8 cellular contexts compared by ENCODE assay signal in genomic region chr2:127640082-127641072, GRCh38. TPM values are rescaled to one million over a fixed set of nuclear protein-coding genes. Genes with fewer than 3 reads are reported as not detected.
DNase-seq lines count a peak whose midpoint lies in the region; ATAC-seq, FAIRE-seq and TF ChIP-seq lines count a peak whose summit lies in the region.

No MANE protein-coding gene starts in this region.

- no peak overlapping the region for H3K4me3 ChIP-seq in lower lobe of right lung
- H3K4me3 ChIP-seq in pancreas = no peak overlapping the region

- ATAC-seq in HG03175 (IDR thresholded peaks at IDR 0.05; ENCODE audit: unreplicated experiment) = peak; percentile 50
- ATAC-seq in lower lobe of right lung = no peak
- ATAC-seq in pancreas = no peak

- WGBS in pancreas, 2 donors = 80 to 84% methylated on average over 25 of the region's 25 CpGs

- H3K9me3 ChIP-seq in lower lobe of right lung (no peaks in the 10 kb centered on the region), pancreas (no peaks in the 10 kb centered on the region)

- peak overlapping the region; percentile 49 for H3K4me3 Mint-ChIP-seq in activated T-helper 1 cell treated with anti-CD3 and anti-CD28 coated beads, Interleukin-12 subunit alpha, Interleukin-12 subunit beta, Interleukin-2, Interleukin-4 antibody, amounts not matched to agents 30 ng/mL and 10 ng/mL and 1 ng/mL, durations not matched to agents 14 hours and 24 hours and 36 hours

- DNase-seq in GM12892 (ENCODE audit: insufficient read length) (peak; percentile 76), lower lobe of right lung (no peak), NCI-H226 (no peak), NCI-H446 treated with DMSO at 0.1 percent for 48 hours (lab: John Stamatoyannopoulos, UW) (no peak), NCI-H1417 treated with DMSO at 0.1 percent for 48 hours (lab: John Stamatoyannopoulos, UW) (no peak), pancreas (no peak)
- DNase-seq in activated T-helper 1 cell treated with anti-CD3 and anti-CD28 coated beads, Interleukin-12 subunit alpha, Interleukin-12 subunit beta, Interleukin-2, Interleukin-4 antibody, amounts not matched to agents 30 ng/mL and 10 ng/mL and 1 ng/mL, durations not matched to agents 14 hours and 24 hours and 36 hours (ENCODE audit: low spot score) = no peak

- no peaks in the 10 kb centered on the region for H3K36me3 Mint-ChIP-seq in activated T-helper 1 cell treated with anti-CD3 and anti-CD28 coated beads, Interleukin-12 subunit alpha, Interleukin-12 subunit beta, Interleukin-2, Interleukin-4 antibody, amounts not matched to agents 30 ng/mL and 10 ng/mL and 1 ng/mL, durations not matched to agents 14 hours and 24 hours and 36 hours (ENCODE audit: low read depth)

- H3K36me3 ChIP-seq in lower lobe of right lung (peaks cover 15% of the 10 kb centered on the region), pancreas (no peaks in the 10 kb centered on the region)

- H3K4me1 ChIP-seq in lower lobe of right lung (peaks cover 55% of the 10 kb centered on the region), pancreas (no peaks in the 10 kb centered on the region)

- intact Hi-C loops in activated T-helper 1 cell treated with anti-CD3 and anti-CD28 coated beads, Interleukin-12 subunit alpha, Interleukin-12 subunit beta, Interleukin-2, Interleukin-4 antibody, amounts not matched to agents 30 ng/mL and 10 ng/mL and 1 ng/mL, durations not matched to agents 14 hours and 24 hours and 36 hours (cut with micrococcal nuclease) = loop anchor here (2.0 to 10.0 kb wide), 2 partner anchors 114 to 316 kb away; partner anchors contain the start of gene IWS1
- intact Hi-C loops in lower lobe of right lung (cut with DNase I) (no loop called here), pancreas (cut with DNase I) (no loop called here)

- H3K4me1 Mint-ChIP-seq in activated T-helper 1 cell treated with anti-CD3 and anti-CD28 coated beads, Interleukin-12 subunit alpha, Interleukin-12 subunit beta, Interleukin-2, Interleukin-4 antibody, amounts not matched to agents 30 ng/mL and 10 ng/mL and 1 ng/mL, durations not matched to agents 14 hours and 24 hours and 36 hours (ENCODE audit: low read depth) = peaks cover 7% of the 10 kb centered on the region

- H3K27me3 Mint-ChIP-seq in activated T-helper 1 cell treated with anti-CD3 and anti-CD28 coated beads, Interleukin-12 subunit alpha, Interleukin-12 subunit beta, Interleukin-2, Interleukin-4 antibody, amounts not matched to agents 30 ng/mL and 10 ng/mL and 1 ng/mL, durations not matched to agents 14 hours and 24 hours and 36 hours (ENCODE audit: insufficient read depth) = no peaks in the 10 kb centered on the region

- H3K27ac Mint-ChIP-seq in activated T-helper 1 cell treated with anti-CD3 and anti-CD28 coated beads, Interleukin-12 subunit alpha, Interleukin-12 subunit beta, Interleukin-2, Interleukin-4 antibody, amounts not matched to agents 30 ng/mL and 10 ng/mL and 1 ng/mL, durations not matched to agents 14 hours and 24 hours and 36 hours = peak overlapping the region; percentile 70

- peak; percentile 5 for TF ChIP-seq CTCF in lower lobe of right lung (IDR thresholded peaks at IDR 0.05)
- no peak for TF ChIP-seq CTCF in pancreas (IDR thresholded peaks at IDR 0.05)

- H3K9me3 Mint-ChIP-seq in activated T-helper 1 cell treated with anti-CD3 and anti-CD28 coated beads, Interleukin-12 subunit alpha, Interleukin-12 subunit beta, Interleukin-2, Interleukin-4 antibody, amounts not matched to agents 30 ng/mL and 10 ng/mL and 1 ng/mL, durations not matched to agents 14 hours and 24 hours and 36 hours = no peaks in the 10 kb centered on the region

- H3K27ac ChIP-seq in lower lobe of right lung (peak overlapping the region; percentile 56), pancreas (no peak overlapping the region)

- FAIRE-seq in GM12892 (lab: Jason Lieb, UNC) (no peak), pancreas (lab: Jason Lieb, UNC) (no peak)

- H3K27me3 ChIP-seq in lower lobe of right lung (ENCODE audit: low read depth) = no peaks in the 10 kb centered on the region
- H3K27me3 ChIP-seq in pancreas = no peaks in the 10 kb centered on the region

- no peak for TF ChIP-seq POLR2A in GM12892 (IDR thresholded peaks at IDR 0.05; ENCODE audit: low read depth, low read length)

RNA-seq across cellular contexts. Expression of gene GPR17, which starts 5.6 kb away (rescaled TPM):
- not detected for polyA plus RNA-seq in GM12892 (2012; ENCODE audit: missing spikeins)
- total RNA-seq in activated T-helper 1 cell treated with anti-CD3 and anti-CD28 coated beads, Interleukin-12 subunit alpha, Interleukin-12 subunit beta, Interleukin-2, Interleukin-4 antibody, amounts not matched to agents 30 ng/mL and 10 ng/mL and 1 ng/mL, durations not matched to agents 14 hours and 24 hours and 36 hours = not detected in 2 replicates
- 0.18 TPM for total RNA-seq in lower lobe of right lung
- total RNA-seq in pancreas = not detected
- 1 to 10 TPM in 1 of 2 donors, under 1 TPM in 1; 0.35 to 1.9 TPM for polyA plus RNA-seq in pancreas

RNA-seq across cellular contexts. Expression of gene LIMS2, which starts 35.0 kb away (rescaled TPM):
- polyA plus RNA-seq in GM12892 (2012; ENCODE audit: missing spikeins) = 0.28 TPM
- 4.8 and 5.1 TPM in 2 replicates for total RNA-seq in activated T-helper 1 cell treated with anti-CD3 and anti-CD28 coated beads, Interleukin-12 subunit alpha, Interleukin-12 subunit beta, Interleukin-2, Interleukin-4 antibody, amounts not matched to agents 30 ng/mL and 10 ng/mL and 1 ng/mL, durations not matched to agents 14 hours and 24 hours and 36 hours
- total RNA-seq in lower lobe of right lung (148 TPM), pancreas (1 to 10 TPM; 2.2 to 8.3 (median 4.0) TPM)
- polyA plus RNA-seq in pancreas = 100 to 1,000 TPM in 1 of 2 donors, 10 to 100 TPM in 1; 77.9 to 139 TPM

Comparison
In these comparisons a context has a peak if more than half of its experiments do, and no peak if none do; other contexts are left out.
1. RNA of gene LIMS2, which starts 35.0 kb away (total RNA-seq): 148 TPM in lower lobe of right lung (single experiment); 4.8 to 5.1 TPM in activated T-helper 1 cell treated with anti-CD3 and anti-CD28 coated beads, Interleukin-12 subunit alpha, Interleukin-12 subunit beta, Interleukin-2, Interleukin-4 antibody, amounts not matched to agents 30 ng/mL and 10 ng/mL and 1 ng/mL, durations not matched to agents 14 hours and 24 hours and 36 hours and 2.2 to 8.3 TPM in pancreas; every median in the first group is over 10 times any median in the second.